1 cellular context compared by ENCODE assay signal in the genomic region with DNA sequence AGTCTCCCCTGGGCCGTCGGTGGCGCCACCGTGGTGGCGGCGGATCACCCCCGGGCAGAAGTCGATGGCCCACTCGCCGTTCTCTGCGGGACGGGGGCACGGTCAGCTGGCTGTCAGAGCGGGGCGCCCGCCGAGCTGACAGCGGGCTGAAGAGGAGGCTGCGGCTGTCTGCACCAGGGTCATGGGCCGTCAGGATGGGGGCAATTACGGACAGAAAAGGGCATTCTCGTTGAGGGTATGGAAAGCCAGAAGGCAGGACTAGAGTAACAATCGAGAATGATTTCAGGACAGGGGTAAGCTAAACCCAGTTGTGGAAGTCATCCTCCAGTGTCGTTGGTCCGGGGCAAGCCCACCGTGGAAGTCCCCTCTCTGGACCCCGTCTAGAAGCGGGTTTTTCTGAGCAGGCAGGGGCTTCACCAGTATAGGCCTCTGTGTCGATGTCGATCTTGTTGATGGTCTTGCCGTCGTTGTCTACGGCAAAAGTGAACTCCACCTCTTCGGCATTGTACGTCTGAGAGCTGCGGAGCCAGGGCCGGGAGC.
TF ChIP-seq lines count a peak whose summit lies in the region.

No MANE protein-coding gene starts in this region.

TF ChIP-seq in K562, 482 proteins besides CTCF, POLR2A, EP300 and RAD21:
- TF ChIP-seq BRD9 (IDR thresholded peaks at IDR 0.05; ENCODE audit: low read depth, partially characterized antibody) (no peak), RFX7 (CRISPR knock-in tag; IDR thresholded peaks at IDR 0.05) (no peak), MAFF (IDR thresholded peaks at IDR 0.05; ENCODE audit: low read length) (no peak), ZNF507 (tag; conservative IDR thresholded peaks at IDR 0.05) (no peak), POLR2G (IDR thresholded peaks at IDR 0.05; ENCODE audit: low read depth, low read length) (peak; percentile 7; the same call in 1 of the 2 replicates), WHSC1 (IDR thresholded peaks at IDR 0.05; ENCODE audit: low read length) (no peak), CHD4 (IDR thresholded peaks at IDR 0.05; ENCODE audit: insufficient read depth, insufficient replicate concordance, low read depth, low read length, poor library complexity, severe bottlenecking) (no peak), E2F4 (CRISPR knock-in tag; IDR thresholded peaks at IDR 0.05; ENCODE audit: low read depth) (no peak), ZNF280B (CRISPR knock-in tag; IDR thresholded peaks at IDR 0.05) (no peak), ZNF592 (IDR thresholded peaks at IDR 0.05) (no peak), CREM (IDR thresholded peaks at IDR 0.05; ENCODE audit: low read depth) (no peak), KDM5B (IDR thresholded peaks at IDR 0.05; ENCODE audit: insufficient replicate concordance, low read depth, low read length) (no peak)
- TF ChIP-seq, protein P1, sequence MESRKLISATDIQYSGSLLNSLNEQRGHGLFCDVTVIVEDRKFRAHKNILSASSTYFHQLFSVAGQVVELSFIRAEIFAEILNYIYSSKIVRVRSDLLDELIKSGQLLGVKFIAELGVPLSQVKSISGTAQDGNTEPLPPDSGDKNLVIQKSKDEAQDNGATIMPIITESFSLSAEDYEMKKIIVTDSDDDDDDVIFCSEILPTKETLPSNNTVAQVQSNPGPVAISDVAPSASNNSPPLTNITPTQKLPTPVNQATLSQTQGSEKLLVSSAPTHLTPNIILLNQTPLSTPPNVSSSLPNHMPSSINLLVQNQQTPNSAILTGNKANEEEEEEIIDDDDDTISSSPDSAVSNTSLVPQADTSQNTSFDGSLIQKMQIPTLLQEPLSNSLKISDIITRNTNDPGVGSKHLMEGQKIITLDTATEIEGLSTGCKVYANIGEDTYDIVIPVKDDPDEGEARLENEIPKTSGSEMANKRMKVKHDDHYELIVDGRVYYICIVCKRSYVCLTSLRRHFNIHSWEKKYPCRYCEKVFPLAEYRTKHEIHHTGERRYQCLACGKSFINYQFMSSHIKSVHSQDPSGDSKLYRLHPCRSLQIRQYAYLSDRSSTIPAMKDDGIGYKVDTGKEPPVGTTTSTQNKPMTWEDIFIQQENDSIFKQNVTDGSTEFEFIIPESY (CRISPR knock-in tag; IDR thresholded peaks at IDR 0.05), result peak; percentile 77; the same call in 1 of the 2 replicates
